ENCODE assay signal across 13 cellular contexts in genomic region chr6:149855040-149855654, GRCh38. TPM values are rescaled to one million over a fixed set of nuclear protein-coding genes. Genes with fewer than 3 reads are reported as not detected.
DNase-seq lines count a peak whose midpoint lies in the region; ATAC-seq, FAIRE-seq and TF ChIP-seq lines count a peak whose summit lies in the region.
"Had no signal": no experiment of that assay in that cellular context is flagged by ENCODE, and none has a peak within 500 bp of the region (broad histone marks: within the 10 kb centered on the region; RNA-seq: fewer than 3 reads in every experiment).

No MANE protein-coding gene starts in this region.

- CTCF ChIA-PET in endothelial cell of umbilical vein (lab: Charles Lee), result interaction anchor here (1.4 to 1.6 kb wide), 2 partner anchors 9 to 15 kb away, joined by 3 to 9 read pairs; partner anchors contain the start of gene LRP11

- peaks cover 47% of the 10 kb centered on the region for H3K79me2 ChIP-seq in endothelial cell of umbilical vein (ENCODE audit: control insufficient read depth, insufficient read depth, low read length)

- H3K4me3 ChIP-seq in endothelial cell of umbilical vein (replicated peaks in 1 of 3; ENCODE audit: insufficient read depth in 1 of 3, low read depth in 1 of 3, low read length in 3 of 3) (peak overlapping the region; percentile 35 to 74 (median 58)), tibial artery (no peak overlapping the region)

- POLR2A ChIA-PET in endothelial cell of umbilical vein (lab: Charles Lee), result no interaction called here

- peak overlapping the region; percentile 92 for H3K9ac ChIP-seq in endothelial cell of umbilical vein (replicated peaks; ENCODE audit: extremely low read depth, insufficient read depth, low read length)

- in situ Hi-C loops in Caki2 (cut with HindIII; ENCODE audit: low pct_unique_long_range_greater_than_20kb, low sequenced_read_pairs), result no loop called here

- FAIRE-seq in endothelial cell of umbilical vein (lab: Jason Lieb, UNC), result peak; percentile 85

- no TSS peak for BruUV-seq in endothelial cell of umbilical vein (replicated peaks; lab: Mats Ljungman, UMichigan)

- ATAC-seq in GM21381 (IDR thresholded peaks at IDR 0.05; ENCODE audit: unreplicated experiment), result no peak
- ATAC-seq: sciatic nerve; stimulated activated naive CD8-positive, alpha-beta T cell treated with anti-CD3 and anti-CD28 coated beads, Interleukin-15, Interleukin-2, amounts not matched to agents 100 U/mL and 50 U/mL, for 24 hours had no signal

- H3K9me3 ChIP-seq in endothelial cell of umbilical vein (replicated peaks; ENCODE audit: control insufficient read depth, insufficient read depth, low read length), result no peaks in the 10 kb centered on the region
- no peaks in the 10 kb centered on the region for H3K9me3 ChIP-seq in tibial artery

- no peak overlapping the region for H2AFZ ChIP-seq in endothelial cell of umbilical vein (ENCODE audit: low read depth, low read length)

- TF ChIP-seq POLR2A in endothelial cell of umbilical vein (IDR thresholded peaks at IDR 0.05; ENCODE audit: low read depth, low read length), result peak; percentile 45

- H3K36me3 ChIP-seq in endothelial cell of umbilical vein (ENCODE audit: control insufficient read depth in 2 of 2, extremely low read depth in 1 of 2, insufficient read depth in 2 of 2, low read length in 2 of 2), result no peaks in the 10 kb centered on the region
- peaks cover 0 to 7% (median 0%) of the 10 kb centered on the region in 3 donors for H3K36me3 ChIP-seq in tibial artery

- H3K4me1 ChIP-seq in endothelial cell of umbilical vein (ENCODE audit: control insufficient read depth, extremely low read depth, insufficient read depth, low read length) (peaks cover 73% of the 10 kb centered on the region), tibial artery (peaks cover 0 to 18% (median 6%) of the 10 kb centered on the region in 4 donors)

- no peak for TF ChIP-seq CTCF in endothelial cell of umbilical vein (IDR thresholded peaks at IDR 0.05; ENCODE audit: extremely low read depth in 1 of 2, insufficient read depth in 1 of 2, low read depth in 1 of 2, low read length in 2 of 2)
- TF ChIP-seq CTCF in tibial artery (IDR thresholded peaks at IDR 0.05), result no peak

- no peaks in the 10 kb centered on the region for H3K27me3 ChIP-seq in endothelial cell of umbilical vein (ENCODE audit: control insufficient read depth in 2 of 2, insufficient read depth in 2 of 2, low read length in 2 of 2)
- no peaks in the 10 kb centered on the region for H3K27me3 ChIP-seq in tibial artery

- intact Hi-C loops in endothelial cell of umbilical vein (cut with micrococcal nuclease), result loop anchor here (1.0 to 5.0 kb wide), 3 partner anchors 8 to 308 kb away; partner anchors contain the start of gene PPIL4
- intact Hi-C loops in tibial artery (cut with DNase I; ENCODE audit: low total_unique reads), result no loop called here

- dilution Hi-C loops in endothelial cell of umbilical vein (cut with MboI; ENCODE audit: extremely low pct_ligation_motif_present, low sequenced_read_pairs), result no loop called here

- peak overlapping the region; percentile 97 for H3K4me2 ChIP-seq in endothelial cell of umbilical vein (ENCODE audit: insufficient read depth, low read length)

- peak overlapping the region; percentile 95 for H3K27ac ChIP-seq in endothelial cell of umbilical vein (ENCODE audit: insufficient read depth, low read depth, low read length)
- no peak overlapping the region for H3K27ac ChIP-seq in tibial artery

- no peaks in the 10 kb centered on the region for H3K9me1 ChIP-seq in endothelial cell of umbilical vein (replicated peaks; ENCODE audit: control insufficient read depth, extremely low read depth, insufficient read depth, low read length)

- no peaks in the 10 kb centered on the region for H4K20me1 ChIP-seq in endothelial cell of umbilical vein (replicated peaks; ENCODE audit: control insufficient read depth, extremely low read depth, insufficient read depth, low read length)

- DNase-seq in Caki2 (ENCODE audit: low read depth) (peak; percentile 80), NCI-H460 (ENCODE audit: extremely low read depth, low read depth) (peak; percentile 44), endothelial cell of umbilical vein (ENCODE audit: low read depth, low spot score) (peak; percentile 93), non-pigmented ciliary epithelial cell (ENCODE audit: low read depth) (peak; percentile 89), medulla oblongata (ENCODE audit: extremely low spot score) (no peak), NCI-H774 (lab: John Stamatoyannopoulos, UW) (no peak), tibial artery (no peak)
- DNase-seq: activated CD4-positive, alpha-beta T cell treated with anti-CD3 and anti-CD28 coated beads for 1 hour; DMS79 treated with DMSO at 0.1 percent for 48 hours; NCI-H526; stimulated activated naive CD8-positive, alpha-beta T cell treated with anti-CD3 and anti-CD28 coated beads, Interleukin-15, Interleukin-2, amounts not matched to agents 100 U/mL and 50 U/mL, for 24 hours had no signal

TF ChIP-seq in endothelial cell of umbilical vein, 7 proteins besides CTCF, POLR2A, EP300 and RAD21:
- TF ChIP-seq GATA2 (IDR thresholded peaks at IDR 0.05; ENCODE audit: insufficient read depth, insufficient read length, low read depth, low read length) (no peak), JUN (IDR thresholded peaks at IDR 0.05; ENCODE audit: borderline replicate concordance, insufficient read depth, insufficient read length, low read depth) (peak; percentile 61), MYC (IDR thresholded peaks at IDR 0.05; ENCODE audit: low read depth, low read length) (no peak), FOS (IDR thresholded peaks at IDR 0.05; ENCODE audit: borderline replicate concordance, insufficient read depth, low read length) (peak; percentile 84), EZH2 (IDR thresholded peaks at IDR 0.05; ENCODE audit: borderline replicate concordance, low read depth, low read length, severe bottlenecking) (no peak)
TF ChIP-seq in endothelial cell of umbilical vein: peak in this region for 2.

RNA-seq across cellular contexts. Expression of gene LRP11, which starts 9.0 kb away (rescaled TPM):
- 18.8 and 23.2 TPM in 2 replicates for total RNA-seq in Caki2 (2014; rRNA removed; shearing (Covaris generic); ENCODE audit: low replicate concordance)
- total RNA-seq in NCI-H460 (2014; rRNA removed; shearing (Covaris generic)), result 54.7 and 55.6 TPM in 2 replicates
- 39.4 and 49.9 TPM in 2 replicates for polyA plus RNA-seq in NCI-H460 (2014; cell fraction: nucleus; rRNA removed)
- total RNA-seq in endothelial cell of umbilical vein, result 29.9 and 59.1 TPM in 2 replicates
- 17.5 and 23.1 TPM in 2 replicates for polyA plus RNA-seq in endothelial cell of umbilical vein
- polyA plus RNA-seq in endothelial cell of umbilical vein (2011; cell fraction: cytosol; rRNA removed), result 18.6 and 20.8 TPM in 2 replicates
- 14.9 and 17.1 TPM in 2 replicates for polyA plus RNA-seq in endothelial cell of umbilical vein (2011; cell fraction: nucleus; rRNA removed)
- 29.1 and 33.1 TPM in 2 replicates for polyA plus RNA-seq in endothelial cell of umbilical vein (2012)
- polyA minus RNA-seq in endothelial cell of umbilical vein, result 54.4 and 54.5 TPM in 2 replicates
- polyA minus RNA-seq in endothelial cell of umbilical vein (2011; cell fraction: cytosol; rRNA and poly(A)+ RNA removed), result 54.4 TPM
- 11.0 TPM in 2 replicates for polyA minus RNA-seq in endothelial cell of umbilical vein (2011; cell fraction: nucleus; rRNA and poly(A)+ RNA removed)

RNA-seq across cellular contexts. Expression of gene RAET1E, which starts 42.8 kb away (rescaled TPM):
- total RNA-seq in Caki2 (2014; rRNA removed; shearing (Covaris generic); ENCODE audit: low replicate concordance), result not detected in 2 replicates
- 9.7 and 9.9 TPM in 2 replicates for total RNA-seq in NCI-H460 (2014; rRNA removed; shearing (Covaris generic))
- 7.6 and 14.2 TPM in 2 replicates for polyA plus RNA-seq in NCI-H460 (2014; cell fraction: nucleus; rRNA removed)
- not detected in 2 replicates for total RNA-seq in endothelial cell of umbilical vein
- polyA plus RNA-seq in endothelial cell of umbilical vein, result 0.04 TPM in 1 of 2 replicates, not detected in the other
- not detected in 2 replicates for polyA plus RNA-seq in endothelial cell of umbilical vein (2011; cell fraction: cytosol; rRNA removed)
- polyA plus RNA-seq in endothelial cell of umbilical vein (2011; cell fraction: nucleus; rRNA removed), result not detected in 2 replicates
- not detected in 2 replicates for polyA plus RNA-seq in endothelial cell of umbilical vein (2012)
- polyA minus RNA-seq in endothelial cell of umbilical vein, result not detected in 2 replicates
- 7.4 TPM for polyA minus RNA-seq in endothelial cell of umbilical vein (2011; cell fraction: cytosol; rRNA and poly(A)+ RNA removed)
- 0.19 TPM in 1 of 2 replicates, not detected in the other for polyA minus RNA-seq in endothelial cell of umbilical vein (2011; cell fraction: nucleus; rRNA and poly(A)+ RNA removed)

Comparison
In these comparisons a context has a peak if more than half of its experiments do, and no peak if none do; other contexts are left out.
1. DNase-seq: peak in Caki2 (single experiment), NCI-H460 (single experiment), endothelial cell of umbilical vein (single experiment) and non-pigmented ciliary epithelial cell (single experiment); none in medulla oblongata (single experiment), NCI-H774 (single experiment) and tibial artery (0 of 2).
2. H3K4me3 ChIP-seq: peak in endothelial cell of umbilical vein (3 of 3); none in tibial artery (0 of 2).